ENCODE assay signal across 17 cellular contexts in the genomic region with DNA sequence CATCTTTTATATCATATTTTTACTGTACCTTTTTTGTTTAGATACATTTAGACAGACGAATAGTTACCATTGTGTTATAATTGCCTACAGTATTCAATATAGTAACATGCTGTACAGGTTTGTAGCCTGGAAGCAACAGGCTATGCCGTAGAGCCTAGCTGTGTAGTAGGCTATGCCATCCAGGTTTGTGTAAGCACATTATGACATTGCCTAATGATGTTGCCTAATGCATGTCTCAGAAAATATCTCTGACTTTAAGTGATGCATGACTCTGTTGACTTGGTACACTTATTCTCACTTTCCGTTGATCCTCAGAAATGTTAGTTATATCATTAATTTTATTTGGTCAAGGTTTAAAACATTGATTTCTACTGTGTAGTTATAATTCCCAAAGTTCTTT. TPM values are rescaled to one million over a fixed set of nuclear protein-coding genes. Genes with fewer than 3 reads are reported as not detected.
A peak's percentile ranks its signal among the peaks of the same experiment; 100 is the strongest.
DNase-seq lines count a peak whose midpoint lies in the region; ATAC-seq and TF ChIP-seq lines count a peak whose summit lies in the region.
"Had no signal": no experiment of that assay in that cellular context is flagged by ENCODE, and none has a peak within 500 bp of the region (broad histone marks: within the 10 kb centered on the region; RNA-seq: fewer than 3 reads in every experiment).

No MANE protein-coding gene starts in this region.

- no peaks in the 10 kb centered on the region for H4K20me1 ChIP-seq in mammary epithelial cell (ENCODE audit: insufficient read depth, low read length)
- H4K20me1 ChIP-seq: BLaER1 treated with 17β-estradiol and CSF1 and Interleukin-3, amounts not matched to agents 10 nM and 100 nM had no signal

- no peaks in the 10 kb centered on the region for H3K9me3 ChIP-seq in mammary epithelial cell (replicated peaks; ENCODE audit: insufficient read depth, low read length)

- DNase-seq in MCF 10A (ENCODE audit: unreplicated experiment) (peak; percentile 43), mammary epithelial cell (no peak), amniotic epithelial cell (ENCODE audit: low read depth) (peak; percentile 62), fibroblast of gingiva (ENCODE audit: low read depth) (peak; percentile 8), T-helper 2 cell (no peak), sciatic nerve (ENCODE audit: low spot score) (no peak)
- DNase-seq: 8988T; ACHN; Calu3; CD4-positive, alpha-beta T cell; DMS79; H7 had no signal

- H2AFZ ChIP-seq in mammary epithelial cell (ENCODE audit: low read depth, low read length), result no peak overlapping the region
- H2AFZ ChIP-seq: GM23338 had no signal

- H3K79me2 ChIP-seq in mammary epithelial cell (ENCODE audit: insufficient read depth, low read length), result no peaks in the 10 kb centered on the region

- peaks cover 2% of the 10 kb centered on the region for H3K27me3 ChIP-seq in mammary epithelial cell (ENCODE audit: insufficient read depth, low read length)
- H3K27me3 ChIP-seq: BLaER1 treated with 17β-estradiol and CSF1 and Interleukin-3, amounts not matched to agents 10 nM and 100 nM had no signal

- H3K27ac Mint-ChIP-seq in MCF 10A (ENCODE audit: low read depth, unreplicated experiment), result no peak overlapping the region
- H3K27ac Mint-ChIP-seq: CD4-positive, alpha-beta T cell; GM23338 had no signal

- H3K4me1 ChIP-seq in mammary epithelial cell (ENCODE audit: insufficient read depth, low read length), result no peaks in the 10 kb centered on the region
- H3K4me1 ChIP-seq: BLaER1 treated with 17β-estradiol and CSF1 and Interleukin-3, amounts not matched to agents 10 nM and 100 nM had no signal

- no TSS peak for BruUV-seq in MCF 10A (replicated peaks; lab: Mats Ljungman, UMichigan)
- no TSS peak for BruUV-seq in mammary epithelial cell (replicated peaks; lab: Mats Ljungman, UMichigan)

- CTCF ChIA-PET in MCF 10A (lab: Yijun Ruan, JAX) (no interaction called here), mammary epithelial cell (lab: Charles Lee; ENCODE audit: low non-redundant PET) (interaction anchor here (1.3 kb wide), 1 partner anchor 127 kb away, joined by 7 read pairs; no protein-coding TSS in a partner anchor)

- H3K27ac ChIP-seq in mammary epithelial cell (ENCODE audit: insufficient read depth, low read depth, low read length), result no peak overlapping the region
- H3K27ac ChIP-seq: BLaER1 treated with 17β-estradiol and CSF1 and Interleukin-3, amounts not matched to agents 10 nM and 100 nM had no signal

- WGBS in mammary epithelial cell (ENCODE audit: low coverage, missing lambda C conversion rate), result 79% methylated on average over 3 of the region's 3 CpGs

- ATAC-seq in sciatic nerve, result no peak
- ATAC-seq in HG02884 (IDR thresholded peaks at IDR 0.05; ENCODE audit: unreplicated experiment), result no peak
- ATAC-seq: GM23338 had no signal

- dilution Hi-C loops in mammary epithelial cell (cut with HindIII; ENCODE audit: low sequenced_read_pairs), result no loop called here

- no peaks in the 10 kb centered on the region for H3K36me3 ChIP-seq in mammary epithelial cell (ENCODE audit: insufficient read depth, low read length)
- H3K36me3 ChIP-seq: BLaER1 treated with 17β-estradiol and CSF1 and Interleukin-3, amounts not matched to agents 10 nM and 100 nM had no signal

- H3K9ac ChIP-seq in mammary epithelial cell (ENCODE audit: insufficient read depth, low read length), result no peak overlapping the region
- H3K9ac ChIP-seq: BLaER1 treated with 17β-estradiol and CSF1 and Interleukin-3, amounts not matched to agents 10 nM and 100 nM had no signal

- H3K4me3 ChIP-seq in mammary epithelial cell (replicated peaks in 1 of 3; ENCODE audit: insufficient read depth in 1 of 3, low read depth in 2 of 3, low read length in 3 of 3), result no peak overlapping the region
- H3K4me3 ChIP-seq: BLaER1 treated with 17β-estradiol and CSF1 and Interleukin-3, amounts not matched to agents 10 nM and 100 nM; GM23338 had no signal

- TF ChIP-seq CTCF in MCF 10A (IDR thresholded peaks at IDR 0.05; ENCODE audit: unreplicated experiment), result no peak
- no peak for TF ChIP-seq CTCF in mammary epithelial cell (conservative IDR thresholded peaks at IDR 0.05 in 1 of 2, IDR thresholded peaks at IDR 0.05 in 1 of 2; ENCODE audit: extremely low read depth in 1 of 2, insufficient read depth in 1 of 2, low read depth in 1 of 2, low read length in 2 of 2)

- peaks cover 17% of the 10 kb centered on the region for H3K27me3 Mint-ChIP-seq in MCF 10A (ENCODE audit: insufficient read depth, unreplicated experiment)

- no peaks in the 10 kb centered on the region for H3K36me3 Mint-ChIP-seq in MCF 10A (ENCODE audit: insufficient read depth, unreplicated experiment)

- intact Hi-C loops in MCF 10A (cut with micrococcal nuclease), result no loop called here
- intact Hi-C loops in mammary epithelial cell (cut with micrococcal nuclease), result no loop called here
- intact Hi-C loops in sciatic nerve (cut with DNase I), result no loop called here

- no peaks in the 10 kb centered on the region for H3K4me1 Mint-ChIP-seq in MCF 10A (ENCODE audit: insufficient read depth, unreplicated experiment)

- peaks cover 13% of the 10 kb centered on the region for H3K9me3 Mint-ChIP-seq in MCF 10A (ENCODE audit: unreplicated experiment)

- in situ Hi-C loops in mammary epithelial cell (cut with MboI; ENCODE audit: low sequenced_read_pairs in 2 of 2), result no loop called here

- POLR2A ChIA-PET in MCF 10A (lab: Yijun Ruan, JAX), result no interaction called here

- no peak overlapping the region for H3K4me3 Mint-ChIP-seq in MCF 10A (ENCODE audit: unreplicated experiment)
- H3K4me3 Mint-ChIP-seq: CD4-positive, alpha-beta T cell; GM23338 had no signal

- H3K4me2 ChIP-seq in mammary epithelial cell (ENCODE audit: insufficient read depth, low read depth, low read length), result no peak overlapping the region
- H3K4me2 ChIP-seq: BLaER1 treated with 17β-estradiol and CSF1 and Interleukin-3, amounts not matched to agents 10 nM and 100 nM; GM23338 had no signal

RNA-seq across cellular contexts. Expression of a gene that starts 39.9 kb away (rescaled TPM):
- total RNA-seq in MCF 10A (2022), result not detected in 2 replicates
- not detected for total RNA-seq in mammary epithelial cell
- not detected for polyA plus RNA-seq in mammary epithelial cell
- not detected for polyA minus RNA-seq in mammary epithelial cell
- 2.0 TPM for total RNA-seq in sciatic nerve
- total RNA-seq: Calu3; CD4-positive, alpha-beta T cell; G401; GM23338; H7; HT1080 had no signal
- polyA plus RNA-seq: GM23338 had no signal

Comparison
In these comparisons a context has a peak if more than half of its experiments do, and no peak if none do; other contexts are left out.
1. DNase-seq: peak in MCF 10A (single experiment), amniotic epithelial cell (single experiment) and fibroblast of gingiva (single experiment); none in mammary epithelial cell (single experiment), T-helper 2 cell (0 of 5) and sciatic nerve (single experiment).